Comparison of ENCODE assay signal across 8 cellular contexts in genomic region chr1:151047591-151047924, GRCh38. TPM values are rescaled to one million over a fixed set of nuclear protein-coding genes. Genes with fewer than 3 reads are reported as not detected.
DNase-seq lines count a peak whose midpoint lies in the region; ATAC-seq, FAIRE-seq and TF ChIP-seq lines count a peak whose summit lies in the region.

A gene with protein sequence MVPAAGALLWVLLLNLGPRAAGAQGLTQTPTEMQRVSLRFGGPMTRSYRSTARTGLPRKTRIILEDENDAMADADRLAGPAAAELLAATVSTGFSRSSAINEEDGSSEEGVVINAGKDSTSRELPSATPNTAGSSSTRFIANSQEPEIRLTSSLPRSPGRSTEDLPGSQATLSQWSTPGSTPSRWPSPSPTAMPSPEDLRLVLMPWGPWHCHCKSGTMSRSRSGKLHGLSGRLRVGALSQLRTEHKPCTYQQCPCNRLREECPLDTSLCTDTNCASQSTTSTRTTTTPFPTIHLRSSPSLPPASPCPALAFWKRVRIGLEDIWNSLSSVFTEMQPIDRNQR (plus strand): TSS chr1:151047751. CDS start chr1:151047848, 97 bp downstream.

- H3K27me3 ChIP-seq in HepG2 (ENCODE audit: control insufficient read depth in 1 of 2, insufficient read depth in 2 of 2, low read length in 2 of 2): no peaks in the 10 kb centered on the region

- H3K79me2 ChIP-seq in HepG2 (ENCODE audit: insufficient read depth, low read length): no peaks in the 10 kb centered on the region

- peak; percentile 66 for FAIRE-seq in HepG2 (lab: Jason Lieb, UNC)

- WGBS in HepG2 (ENCODE audit: low lambda C conversion rate): 0% methylated on average over 3 of the region's 29 CpGs

- peak within 1 kb of the TSS; percentile 59 for H3K27ac ChIP-seq in HepG2 (ENCODE audit: extremely low read length, insufficient read depth, low read length)

- TF ChIP-seq EP300 in HepG2 (IDR thresholded peaks at IDR 0.05; ENCODE audit: low read depth in 2 of 2, low read length in 2 of 2): no peak
- no peak for TF ChIP-seq EP300 in HepG2 (CRISPR knock-in tag; IDR thresholded peaks at IDR 0.05; ENCODE audit: borderline replicate concordance)

- TF ChIP-seq CTCF in GM10248 (IDR thresholded peaks at IDR 0.05; ENCODE audit: control extremely low read depth, extremely low read depth, low read depth, missing control alignments): no peak
- no peak; the same call in 1 of the 2 replicates for TF ChIP-seq CTCF in HepG2 (CRISPR knock-in tag; IDR thresholded peaks at IDR 0.05)

- H3K4me2 ChIP-seq in HepG2 (ENCODE audit: low read depth, low read length): peak within 1 kb of the TSS; percentile 91

- peak within 1 kb of the TSS; percentile 70 for H3K9ac ChIP-seq in HepG2 (ENCODE audit: insufficient read depth, low read depth, low read length)

- peak; percentile 87 for DNase-seq in GM10248 (ENCODE audit: extremely low spot score)
- DNase-seq in NCI-H2196 (lab: John Stamatoyannopoulos, UW; ENCODE audit: unreplicated experiment): peak; percentile 67
- DNase-seq in activated CD4-positive, alpha-beta T cell treated with anti-CD3 and anti-CD28 coated beads, Interleukin-2, amount 50 U/mL, for 1 hour: peak; percentile 53
- peak; percentile 85 for DNase-seq in ecto neural progenitor cell (ENCODE audit: low spot score)
- DNase-seq in HepG2 (ENCODE audit: low spot score): peak; percentile 43
- DNase-seq in stimulated activated CD4-positive, alpha-beta T cell treated with anti-CD3 and anti-CD28 coated beads, TNF-alpha, amount 100 ng/mL, for 24 hours (ENCODE audit: low read depth in 3 of 3): peak in 2 of 3 experiments; percentile 48 to 57

- TF ChIP-seq POLR2A in HepG2 (IDR thresholded peaks at IDR 0.05; ENCODE audit: insufficient read depth in 1 of 2, low read depth in 2 of 2, low read length in 2 of 2): peak; percentile 58 to 77

- 0 out of 5 replicates have a peak, but pooled peaks cover 0 to 4% of the 10 kb centered on the region in 2 experiments for H3K36me3 ChIP-seq in HepG2 (replicated peaks in 1 of 2; ENCODE audit: control insufficient read depth in 1 of 2, insufficient read depth in 2 of 2, low read length in 2 of 2)

- CTCF ChIA-PET in GM10248 (lab: Yijun Ruan, JAX): interaction anchor here (0.7 to 6.8 kb wide), 13 partner anchors 12 to 283 kb away, joined by 3 to 69 read pairs (median 3); partner anchors contain the start of genes CDC42SE1, GABPB2, MINDY1 and MLLT11
- CTCF ChIA-PET in HepG2 (lab: Yijun Ruan, JAX; ENCODE audit: low intra/inter-chr PET ratio, low total read pairs): interaction anchor here (1.8 kb wide), 1 partner anchor 68 kb away, joined by 6 read pairs; no protein-coding TSS in a partner anchor

- TF ChIP-seq RAD21 in HepG2 (CRISPR knock-in tag; IDR thresholded peaks at IDR 0.05): peak; percentile 42; the same call in 1 of the 2 replicates

- H3K4me3 ChIP-seq in HepG2 (replicated peaks in 1 of 3; ENCODE audit: insufficient read depth in 1 of 3, low read depth in 2 of 3, low read length in 3 of 3): peak within 1 kb of the TSS; percentile 75 to 79 (median 77)

- ATAC-seq in HG02642 (IDR thresholded peaks at IDR 0.05; ENCODE audit: poor library complexity, unreplicated experiment) (peak; percentile 65), HepG2 (peak; percentile 89), GM18870 (IDR thresholded peaks at IDR 0.05; ENCODE audit: unreplicated experiment) (no peak)

- no peaks in the 10 kb centered on the region for H4K20me1 ChIP-seq in HepG2 (ENCODE audit: insufficient read depth, low read length)

- no TSS peak for BruUV-seq in HepG2 (replicated peaks; lab: Mats Ljungman, UMichigan)

- intact Hi-C loops in HepG2 (cut with micrococcal nuclease; ENCODE audit: unreplicated experiment): loop anchor here (5.0 kb wide), 1 partner anchor 40 kb away; the partner anchor contains the start of genes MINDY1 and PRUNE1

- H2AFZ ChIP-seq in HepG2 (ENCODE audit: low read length): peak within 1 kb of the TSS; percentile 89

- no peaks in the 10 kb centered on the region for H3K9me3 ChIP-seq in HepG2 (ENCODE audit: low read length)

- peaks cover 41% of the 10 kb centered on the region for H3K4me1 ChIP-seq in HepG2 (ENCODE audit: insufficient read depth, low read length)

- in situ Hi-C loops in HepG2 (cut with HindIII; ENCODE audit: extremely low pct_ligation_motif_present, low pct_unique_long_range_greater_than_20kb): no loop called here

- POLR2A ChIA-PET in GM10248 (lab: Yijun Ruan, JAX) (interaction anchor here (1.1 to 1.6 kb wide), 2 partner anchors 10 to 11 kb away, joined by 3 to 4 read pairs; no protein-coding TSS in a partner anchor), HepG2 (lab: Yijun Ruan, JAX) (interaction anchor here (1.1 to 4.1 kb wide), 6 partner anchors 11 to 234 kb away, joined by 3 to 23 read pairs (median 13); partner anchors contain the start of genes ANXA9, CDC42SE1, MINDY1 and MLLT11)

TF ChIP-seq in HepG2, 621 proteins besides CTCF, POLR2A, EP300 and RAD21 (continues in another document):
- no peak for TF ChIP-seq MAFF (IDR thresholded peaks at IDR 0.05; ENCODE audit: low read depth, low read length)
- no peak for TF ChIP-seq ZFP36L2 (CRISPR knock-in tag; IDR thresholded peaks at IDR 0.05)
- TF ChIP-seq ZKSCAN5 (CRISPR knock-in tag; IDR thresholded peaks at IDR 0.05): no peak
- TF ChIP-seq ZNF550 (CRISPR knock-in tag; IDR thresholded peaks at IDR 0.05; ENCODE audit: borderline replicate concordance): no peak
- TF ChIP-seq MBNL3 (CRISPR knock-in tag; conservative IDR thresholded peaks at IDR 0.05): no peak
- no peak for TF ChIP-seq EEA1 (CRISPR knock-in tag; IDR thresholded peaks at IDR 0.05; ENCODE audit: borderline replicate concordance)
- 0 out of 2 replicates have a peak, but pooled peaks have one; percentile 4 for TF ChIP-seq RBAK (CRISPR knock-in tag; IDR thresholded peaks at IDR 0.05)
- TF ChIP-seq FOXO1 (CRISPR knock-in tag; IDR thresholded peaks at IDR 0.05): no peak
- peak; percentile 45; the same call in 1 of the 2 replicates for TF ChIP-seq MAZ (IDR thresholded peaks at IDR 0.05; ENCODE audit: borderline replicate concordance, low read depth, low read length)
- TF ChIP-seq MAZ (CRISPR knock-in tag; IDR thresholded peaks at IDR 0.05; ENCODE audit: low read depth): no peak; the same call in 1 of the 2 replicates
- no peak for TF ChIP-seq CCDC6 (CRISPR knock-in tag; IDR thresholded peaks at IDR 0.05)
- TF ChIP-seq ZNF20 (CRISPR knock-in tag; IDR thresholded peaks at IDR 0.05): no peak
- TF ChIP-seq KLF9 (CRISPR knock-in tag; IDR thresholded peaks at IDR 0.05; ENCODE audit: low read depth): no peak
- 0 out of 2 replicates have a peak, but pooled peaks have one; percentile 23 for TF ChIP-seq ZNF724P (CRISPR knock-in tag; IDR thresholded peaks at IDR 0.05; ENCODE audit: borderline replicate concordance)
- TF ChIP-seq ZNF883 (CRISPR knock-in tag; IDR thresholded peaks at IDR 0.05; ENCODE audit: not compliant biosample characterization): no peak
- TF ChIP-seq KDM3A (CRISPR knock-in tag; IDR thresholded peaks at IDR 0.05; ENCODE audit: low read depth): no peak
- peak; percentile 78 for TF ChIP-seq GABPB1 (CRISPR knock-in tag; IDR thresholded peaks at IDR 0.05)
- TF ChIP-seq CEBPG (CRISPR knock-in tag; IDR thresholded peaks at IDR 0.05): 0 out of 2 replicates have a peak, but pooled peaks have one; percentile 12
- no peak for TF ChIP-seq SMARCE1 (IDR thresholded peaks at IDR 0.05; ENCODE audit: borderline replicate concordance)
- no peak for TF ChIP-seq RNF2 (conservative IDR thresholded peaks at IDR 0.05; ENCODE audit: low read depth)
- TF ChIP-seq GFI1 (CRISPR knock-in tag; IDR thresholded peaks at IDR 0.05; ENCODE audit: borderline replicate concordance): no peak
- TF ChIP-seq, protein P1, sequence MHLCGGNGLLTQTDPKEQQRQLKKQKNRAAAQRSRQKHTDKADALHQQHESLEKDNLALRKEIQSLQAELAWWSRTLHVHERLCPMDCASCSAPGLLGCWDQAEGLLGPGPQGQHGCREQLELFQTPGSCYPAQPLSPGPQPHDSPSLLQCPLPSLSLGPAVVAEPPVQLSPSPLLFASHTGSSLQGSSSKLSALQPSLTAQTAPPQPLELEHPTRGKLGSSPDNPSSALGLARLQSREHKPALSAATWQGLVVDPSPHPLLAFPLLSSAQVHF (CRISPR knock-in tag; IDR thresholded peaks at IDR 0.05): no peak

RNA-seq across cellular contexts. Expression of the gene that starts here (rescaled TPM):
- total RNA-seq in HepG2 (2016; rRNA removed; fragmentation: Illumina TruSeq; extraction: Trizol): 0.74 and 1.5 TPM in 2 replicates
- 1.6 and 2.0 TPM in 2 replicates for total RNA-seq in HepG2 (2016; cell fraction: cytosol; rRNA removed; fragmentation: Illumina TruSeq; extraction: Trizol; ENCODE audit: low read depth)
- total RNA-seq in HepG2 (2016; cell fraction: insoluble cytoplasmic fraction; rRNA removed; fragmentation: Illumina TruSeq; extraction: Trizol): 0.97 and 2.5 TPM in 2 replicates
- total RNA-seq in HepG2 (2016; cell fraction: membrane; rRNA removed; fragmentation: Illumina TruSeq; extraction: Trizol): 1.8 and 3.1 TPM in 2 replicates
- 1.8 and 2.4 TPM in 2 replicates for total RNA-seq in HepG2 (2016; cell fraction: nucleus; rRNA removed; fragmentation: Illumina TruSeq; extraction: Trizol)
- polyA plus RNA-seq in HepG2 (2011; rRNA removed): 3.2 TPM in 2 replicates
- 2.1 and 3.0 TPM in 2 replicates for polyA plus RNA-seq in HepG2 (2011; cell fraction: cytosol; rRNA removed)
- 2.1 and 2.2 TPM in 2 replicates for polyA plus RNA-seq in HepG2 (2011; cell fraction: nucleus; rRNA removed)
- polyA plus RNA-seq in HepG2 (2012): 2.4 and 3.1 TPM in 2 replicates
- polyA plus RNA-seq in HepG2 (2016; cell fraction: cytosol; fragmentation: Illumina TruSeq; extraction: Trizol; ENCODE audit: low read depth): 4.5 and 4.8 TPM in 2 replicates
- polyA plus RNA-seq in HepG2 (2016; cell fraction: insoluble cytoplasmic fraction; fragmentation: Illumina TruSeq; extraction: Trizol; ENCODE audit: low read depth): 1.9 TPM in 2 replicates
- polyA plus RNA-seq in HepG2 (2016; cell fraction: membrane; fragmentation: Illumina TruSeq; extraction: Trizol; ENCODE audit: low read depth): 3.8 and 4.5 TPM in 2 replicates
- 3.4 and 4.3 TPM in 2 replicates for polyA plus RNA-seq in HepG2 (2016; cell fraction: nucleus; fragmentation: Illumina TruSeq; extraction: Trizol; ENCODE audit: insufficient read depth, low read depth)
- 2.7 and 2.8 TPM in 2 replicates for polyA minus RNA-seq in HepG2 (2011; rRNA and poly(A)+ RNA removed; ENCODE audit: low replicate concordance)
- polyA minus RNA-seq in HepG2 (2011; cell fraction: cytosol; rRNA and poly(A)+ RNA removed): 2.5 and 3.3 TPM in 2 replicates
- polyA minus RNA-seq in HepG2 (2011; cell fraction: nucleus; rRNA and poly(A)+ RNA removed): 1.3 and 1.7 TPM in 2 replicates
